In the genomic region with DNA sequence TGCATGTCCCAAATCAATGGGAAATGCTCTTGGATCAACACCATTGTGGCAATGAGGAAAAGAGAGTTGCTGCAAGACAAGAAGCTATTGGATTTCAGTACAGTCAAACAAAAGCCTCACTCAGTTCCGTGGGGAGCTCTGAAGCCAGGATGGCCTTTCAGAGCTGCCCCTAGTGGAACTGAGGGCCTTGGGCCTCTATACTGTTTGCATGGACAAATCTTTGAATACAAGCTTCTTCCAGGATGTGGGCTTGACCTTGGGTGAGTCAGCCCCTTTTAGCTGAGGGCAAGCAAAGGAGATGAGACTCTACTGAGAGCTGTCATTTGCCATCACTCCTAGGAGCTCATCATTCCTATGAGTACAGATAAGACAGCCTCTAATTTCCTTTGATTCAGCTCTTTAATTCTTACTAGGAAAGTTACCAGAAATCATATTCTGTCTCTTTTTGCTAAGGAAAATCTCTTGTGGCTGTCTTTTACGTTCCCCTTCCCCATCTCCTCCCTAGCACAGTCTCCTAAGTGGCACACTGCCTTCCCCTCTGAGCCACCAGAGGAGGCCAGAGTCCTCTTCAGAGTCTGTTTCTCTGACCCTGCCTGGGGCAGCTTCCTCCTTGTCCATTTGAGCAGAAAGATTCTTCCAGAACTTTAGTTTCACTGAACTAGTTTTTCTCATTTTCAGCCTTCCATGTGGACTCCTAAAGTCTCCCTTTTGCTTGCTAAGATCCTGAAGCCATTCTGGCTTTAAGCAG, we compare ENCODE assay signal across 11 cellular contexts.
DNase-seq lines count a peak whose midpoint lies in the region; ATAC-seq and TF ChIP-seq lines count a peak whose summit lies in the region.
"Had no signal": no experiment of that assay in that cellular context is flagged by ENCODE, and none has a peak within 500 bp of the region (broad histone marks: within the 10 kb centered on the region; RNA-seq: fewer than 3 reads in every experiment).

No MANE protein-coding gene starts in this region.

- no peaks in the 10 kb centered on the region for H3K9me3 ChIP-seq in RWPE2 (ENCODE audit: severe bottlenecking)

- DNase-seq in ACHN (peak; percentile 4), RWPE2 (ENCODE audit: low spot score) (no peak), iPS DF 4.7 (ENCODE audit: extremely low read depth, low spot score) (peak; percentile 1), SHP77 (lab: John Stamatoyannopoulos, UW) (no peak), HT-29 (ENCODE audit: low spot score) (no peak)
- no peak for DNase-seq in effector memory CD8-positive, alpha-beta T cell
- DNase-seq: CD4-positive, alpha-beta T cell; central memory CD4-positive, alpha-beta T cell; NCI-H510A treated with DMSO at 0.1 percent for 48 hours had no signal

- H3K9me3 Mint-ChIP-seq in effector memory CD8-positive, alpha-beta T cell: no peaks in the 10 kb centered on the region
- H3K9me3 Mint-ChIP-seq: CD4-positive, alpha-beta T cell had no signal

- in situ Hi-C loops in ACHN (cut with HindIII; ENCODE audit: low pct_ligation_motif_present, low pct_unique_long_range_greater_than_20kb, low sequenced_read_pairs): no loop called here

- ATAC-seq in RWPE2 (ENCODE audit: low read depth) (peak; percentile 52; the same call in 1 of the 3 replicates), HG03045 (IDR thresholded peaks at IDR 0.05; ENCODE audit: unreplicated experiment) (no peak)
- no peak for ATAC-seq in effector memory CD8-positive, alpha-beta T cell (replicated peaks)

- no peak overlapping the region for H3K27ac ChIP-seq in RWPE2 (ENCODE audit: poor library complexity, severe bottlenecking)

- H3K4me1 ChIP-seq in RWPE2 (ENCODE audit: insufficient read depth, poor library complexity, severe bottlenecking): no peaks in the 10 kb centered on the region

- no peaks in the 10 kb centered on the region for H3K36me3 ChIP-seq in RWPE2 (ENCODE audit: low read depth)

- H3K4me3 ChIP-seq in RWPE2 (ENCODE audit: severe bottlenecking): no peak overlapping the region

- H3K36me3 Mint-ChIP-seq in effector memory CD8-positive, alpha-beta T cell (ENCODE audit: insufficient read depth): no peaks in the 10 kb centered on the region

- no peaks in the 10 kb centered on the region for H3K27me3 ChIP-seq in RWPE2 (ENCODE audit: insufficient read depth, poor library complexity, severe bottlenecking)

- no peak overlapping the region for H3K4me3 Mint-ChIP-seq in effector memory CD8-positive, alpha-beta T cell
- H3K4me3 Mint-ChIP-seq: CD4-positive, alpha-beta T cell had no signal

- H3K4me1 Mint-ChIP-seq in effector memory CD8-positive, alpha-beta T cell (ENCODE audit: low read depth in 2 of 2): peaks cover 0 to 2% of the 10 kb centered on the region in 2 donors

- H3K27me3 Mint-ChIP-seq in effector memory CD8-positive, alpha-beta T cell: peaks cover 0 to 10% of the 10 kb centered on the region in 2 donors

- peak; percentile 76 for TF ChIP-seq CTCF in GM12874 (IDR thresholded peaks at IDR 0.05; ENCODE audit: insufficient read depth, low read depth, low read length)
- TF ChIP-seq CTCF in RWPE2 (IDR thresholded peaks at IDR 0.05; ENCODE audit: poor library complexity, severe bottlenecking): peak; percentile 6

- no peak overlapping the region for H3K27ac Mint-ChIP-seq in effector memory CD8-positive, alpha-beta T cell
- H3K27ac Mint-ChIP-seq: CD4-positive, alpha-beta T cell had no signal

Comparison
In these comparisons a context has a peak if more than half of its experiments do, and no peak if none do; other contexts are left out.
1. DNase-seq: peak in ACHN (single experiment) and iPS DF 4.7 (single experiment); none in RWPE2 (single experiment), effector memory CD8-positive, alpha-beta T cell (0 of 3), SHP77 (0 of 2) and HT-29 (single experiment).